Comparison of ENCODE assay signal across 1 cellular context in genomic region chr9:127448112-127448805, GRCh38.
TF ChIP-seq lines count a peak whose summit lies in the region.

No MANE protein-coding gene starts in this region.

TF ChIP-seq in IMR-90, 13 proteins besides CTCF, POLR2A, EP300 and RAD21:
- no peak for TF ChIP-seq RCOR1 (IDR thresholded peaks at IDR 0.05; ENCODE audit: insufficient replicate concordance, low read length)
- no peak for TF ChIP-seq CEBPB (IDR thresholded peaks at IDR 0.05; ENCODE audit: low read depth, low read length)
- no peak for TF ChIP-seq MAZ (IDR thresholded peaks at IDR 0.05; ENCODE audit: borderline replicate concordance, low read depth, low read length)
- no peak for TF ChIP-seq MAFK (IDR thresholded peaks at IDR 0.05; ENCODE audit: low read depth, low read length)
- no peak for TF ChIP-seq NFE2L2 (IDR thresholded peaks at IDR 0.05; ENCODE audit: low read depth, low read length)
- TF ChIP-seq BHLHE40 (IDR thresholded peaks at IDR 0.05; ENCODE audit: low read depth, low read length), result no peak
- no peak for TF ChIP-seq MXI1 (IDR thresholded peaks at IDR 0.05; ENCODE audit: borderline replicate concordance, low read depth, low read length)
